ENCODE assay signal across 1 cellular context in the genomic region with DNA sequence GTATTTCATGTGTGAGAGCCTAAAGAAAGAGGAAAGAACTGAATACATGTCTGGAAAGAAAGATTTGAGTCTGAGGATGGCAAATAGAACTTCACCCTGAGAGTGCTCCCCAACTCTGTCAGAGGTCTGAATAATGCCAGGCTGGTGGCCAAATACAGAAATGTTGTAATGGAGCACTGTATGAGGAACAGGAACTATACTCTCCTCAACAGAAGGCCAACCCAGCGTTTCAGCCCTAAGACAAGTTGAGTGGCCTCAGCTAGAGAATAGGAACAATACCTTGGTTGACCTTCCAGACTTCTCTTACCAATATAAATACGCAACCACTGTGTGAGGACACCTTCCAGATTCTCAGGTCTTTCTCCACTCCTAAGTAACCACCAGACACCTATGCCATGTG.
TF ChIP-seq lines count a peak whose summit lies in the region.

No MANE protein-coding gene starts in this region.

TF ChIP-seq in GM23338, 12 proteins besides CTCF, POLR2A, EP300 and RAD21 (continued from another document):
- TF ChIP-seq, protein P1, sequence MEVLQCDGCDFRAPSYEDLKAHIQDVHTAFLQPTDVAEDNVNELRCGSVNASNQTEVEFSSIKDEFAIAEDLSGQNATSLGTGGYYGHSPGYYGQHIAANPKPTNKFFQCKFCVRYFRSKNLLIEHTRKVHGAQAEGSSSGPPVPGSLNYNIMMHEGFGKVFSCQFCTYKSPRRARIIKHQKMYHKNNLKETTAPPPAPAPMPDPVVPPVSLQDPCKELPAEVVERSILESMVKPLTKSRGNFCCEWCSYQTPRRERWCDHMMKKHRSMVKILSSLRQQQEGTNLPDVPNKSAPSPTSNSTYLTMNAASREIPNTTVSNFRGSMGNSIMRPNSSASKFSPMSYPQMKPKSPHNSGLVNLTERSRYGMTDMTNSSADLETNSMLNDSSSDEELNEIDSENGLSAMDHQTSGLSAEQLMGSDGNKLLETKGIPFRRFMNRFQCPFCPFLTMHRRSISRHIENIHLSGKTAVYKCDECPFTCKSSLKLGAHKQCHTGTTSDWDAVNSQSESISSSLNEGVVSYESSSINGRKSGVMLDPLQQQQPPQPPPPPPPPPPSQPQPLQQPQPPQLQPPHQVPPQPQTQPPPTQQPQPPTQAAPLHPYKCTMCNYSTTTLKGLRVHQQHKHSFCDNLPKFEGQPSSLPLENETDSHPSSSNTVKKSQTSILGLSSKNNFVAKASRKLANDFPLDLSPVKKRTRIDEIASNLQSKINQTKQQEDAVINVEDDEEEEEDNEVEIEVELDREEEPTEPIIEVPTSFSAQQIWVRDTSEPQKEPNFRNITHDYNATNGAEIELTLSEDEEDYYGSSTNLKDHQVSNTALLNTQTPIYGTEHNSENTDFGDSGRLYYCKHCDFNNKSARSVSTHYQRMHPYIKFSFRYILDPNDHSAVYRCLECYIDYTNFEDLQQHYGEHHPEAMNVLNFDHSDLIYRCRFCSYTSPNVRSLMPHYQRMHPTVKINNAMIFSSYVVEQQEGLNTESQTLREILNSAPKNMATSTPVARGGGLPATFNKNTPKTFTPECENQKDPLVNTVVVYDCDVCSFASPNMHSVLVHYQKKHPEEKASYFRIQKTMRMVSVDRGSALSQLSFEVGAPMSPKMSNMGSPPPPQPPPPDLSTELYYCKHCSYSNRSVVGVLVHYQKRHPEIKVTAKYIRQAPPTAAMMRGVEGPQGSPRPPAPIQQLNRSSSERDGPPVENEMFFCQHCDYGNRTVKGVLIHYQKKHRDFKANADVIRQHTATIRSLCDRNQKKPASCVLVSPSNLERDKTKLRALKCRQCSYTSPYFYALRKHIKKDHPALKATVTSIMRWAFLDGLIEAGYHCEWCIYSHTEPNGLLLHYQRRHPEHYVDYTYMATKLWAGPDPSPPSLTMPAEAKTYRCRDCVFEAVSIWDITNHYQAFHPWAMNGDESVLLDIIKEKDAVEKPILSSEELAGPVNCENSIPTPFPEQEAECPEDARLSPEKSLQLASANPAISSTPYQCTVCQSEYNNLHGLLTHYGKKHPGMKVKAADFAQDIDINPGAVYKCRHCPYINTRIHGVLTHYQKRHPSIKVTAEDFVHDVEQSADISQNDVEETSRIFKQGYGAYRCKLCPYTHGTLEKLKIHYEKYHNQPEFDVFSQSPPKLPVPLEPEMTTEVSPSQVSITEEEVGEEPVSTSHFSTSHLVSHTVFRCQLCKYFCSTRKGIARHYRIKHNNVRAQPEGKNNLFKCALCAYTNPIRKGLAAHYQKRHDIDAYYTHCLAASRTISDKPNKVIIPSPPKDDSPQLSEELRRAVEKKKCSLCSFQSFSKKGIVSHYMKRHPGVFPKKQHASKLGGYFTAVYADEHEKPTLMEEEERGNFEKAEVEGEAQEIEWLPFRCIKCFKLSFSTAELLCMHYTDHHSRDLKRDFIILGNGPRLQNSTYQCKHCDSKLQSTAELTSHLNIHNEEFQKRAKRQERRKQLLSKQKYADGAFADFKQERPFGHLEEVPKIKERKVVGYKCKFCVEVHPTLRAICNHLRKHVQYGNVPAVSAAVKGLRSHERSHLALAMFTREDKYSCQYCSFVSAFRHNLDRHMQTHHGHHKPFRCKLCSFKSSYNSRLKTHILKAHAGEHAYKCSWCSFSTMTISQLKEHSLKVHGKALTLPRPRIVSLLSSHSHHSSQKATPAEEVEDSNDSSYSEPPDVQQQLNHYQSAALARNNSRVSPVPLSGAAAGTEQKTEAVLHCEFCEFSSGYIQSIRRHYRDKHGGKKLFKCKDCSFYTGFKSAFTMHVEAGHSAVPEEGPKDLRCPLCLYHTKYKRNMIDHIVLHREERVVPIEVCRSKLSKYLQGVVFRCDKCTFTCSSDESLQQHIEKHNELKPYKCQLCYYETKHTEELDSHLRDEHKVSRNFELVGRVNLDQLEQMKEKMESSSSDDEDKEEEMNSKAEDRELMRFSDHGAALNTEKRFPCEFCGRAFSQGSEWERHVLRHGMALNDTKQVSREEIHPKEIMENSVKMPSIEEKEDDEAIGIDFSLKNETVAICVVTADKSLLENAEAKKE (CRISPR knock-in tag; IDR thresholded peaks at IDR 0.05): no peak
- no peak for TF ChIP-seq CREB1 (CRISPR knock-in tag; IDR thresholded peaks at IDR 0.05; ENCODE audit: low read depth)
- TF ChIP-seq STAT1 (IDR thresholded peaks at IDR 0.05; ENCODE audit: unreplicated experiment): no peak
- TF ChIP-seq, protein P2, sequence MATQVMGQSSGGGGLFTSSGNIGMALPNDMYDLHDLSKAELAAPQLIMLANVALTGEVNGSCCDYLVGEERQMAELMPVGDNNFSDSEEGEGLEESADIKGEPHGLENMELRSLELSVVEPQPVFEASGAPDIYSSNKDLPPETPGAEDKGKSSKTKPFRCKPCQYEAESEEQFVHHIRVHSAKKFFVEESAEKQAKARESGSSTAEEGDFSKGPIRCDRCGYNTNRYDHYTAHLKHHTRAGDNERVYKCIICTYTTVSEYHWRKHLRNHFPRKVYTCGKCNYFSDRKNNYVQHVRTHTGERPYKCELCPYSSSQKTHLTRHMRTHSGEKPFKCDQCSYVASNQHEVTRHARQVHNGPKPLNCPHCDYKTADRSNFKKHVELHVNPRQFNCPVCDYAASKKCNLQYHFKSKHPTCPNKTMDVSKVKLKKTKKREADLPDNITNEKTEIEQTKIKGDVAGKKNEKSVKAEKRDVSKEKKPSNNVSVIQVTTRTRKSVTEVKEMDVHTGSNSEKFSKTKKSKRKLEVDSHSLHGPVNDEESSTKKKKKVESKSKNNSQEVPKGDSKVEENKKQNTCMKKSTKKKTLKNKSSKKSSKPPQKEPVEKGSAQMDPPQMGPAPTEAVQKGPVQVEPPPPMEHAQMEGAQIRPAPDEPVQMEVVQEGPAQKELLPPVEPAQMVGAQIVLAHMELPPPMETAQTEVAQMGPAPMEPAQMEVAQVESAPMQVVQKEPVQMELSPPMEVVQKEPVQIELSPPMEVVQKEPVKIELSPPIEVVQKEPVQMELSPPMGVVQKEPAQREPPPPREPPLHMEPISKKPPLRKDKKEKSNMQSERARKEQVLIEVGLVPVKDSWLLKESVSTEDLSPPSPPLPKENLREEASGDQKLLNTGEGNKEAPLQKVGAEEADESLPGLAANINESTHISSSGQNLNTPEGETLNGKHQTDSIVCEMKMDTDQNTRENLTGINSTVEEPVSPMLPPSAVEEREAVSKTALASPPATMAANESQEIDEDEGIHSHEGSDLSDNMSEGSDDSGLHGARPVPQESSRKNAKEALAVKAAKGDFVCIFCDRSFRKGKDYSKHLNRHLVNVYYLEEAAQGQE (IDR thresholded peaks at IDR 0.05; ENCODE audit: unreplicated experiment): no peak
